Comparison of ENCODE assay signal across 8 cellular contexts in genomic region chr19:49997709-49998108, GRCh38. TPM values are rescaled to one million over a fixed set of nuclear protein-coding genes. Genes with fewer than 3 reads are reported as not detected.
DNase-seq lines count a peak whose midpoint lies in the region; ATAC-seq and TF ChIP-seq lines count a peak whose summit lies in the region.

No MANE protein-coding gene starts in this region.

- no peaks in the 10 kb centered on the region for H3K27me3 ChIP-seq in cardiac muscle cell

- no peak overlapping the region for H3K4me3 ChIP-seq in cardiac muscle cell
- H3K4me3 ChIP-seq in NB4 (ENCODE audit: low read depth, low read length), result no peak overlapping the region

- POLR2A ChIA-PET in naive thymus-derived CD8-positive, alpha-beta T cell (lab: Charles Lee), result no interaction called here

- H3K4me3 Mint-ChIP-seq in naive thymus-derived CD8-positive, alpha-beta T cell, result no peak overlapping the region

- no peak for TF ChIP-seq CTCF in cardiac muscle cell (IDR thresholded peaks at IDR 0.05; ENCODE audit: low read depth, low read length)
- no peak for TF ChIP-seq CTCF in NB4 (IDR thresholded peaks at IDR 0.05; ENCODE audit: low read depth, low read length)

- no peaks in the 10 kb centered on the region for H3K27me3 Mint-ChIP-seq in naive thymus-derived CD8-positive, alpha-beta T cell

- TF ChIP-seq POLR2A in NB4 (IDR thresholded peaks at IDR 0.05; ENCODE audit: extremely low read depth, insufficient read length), result no peak

- peaks cover 0 to 74% (median 15%) of the 10 kb centered on the region in 3 donors for H3K36me3 Mint-ChIP-seq in naive thymus-derived CD8-positive, alpha-beta T cell

- peak; percentile 28 to 30 for DNase-seq in cardiac muscle cell (ENCODE audit: low read depth in 1 of 2, low spot score in 1 of 2)
- DNase-seq in cardiac septum (ENCODE audit: low spot score), result no peak
- DNase-seq in NB4 (ENCODE audit: low read depth), result peak; percentile 61
- peak; percentile 17 for DNase-seq in astrocyte of the hippocampus (ENCODE audit: low read depth, low spot score)
- peak in 3 of 10 donors; percentile 17 to 21 (median 20) for DNase-seq in naive thymus-derived CD8-positive, alpha-beta T cell
- DNase-seq in stimulated activated CD8-positive, alpha-beta memory T cell treated with anti-CD3 and anti-CD28 coated beads, Interleukin-4, amount 100 ng/mL, for 48 hours, result no peak

- peak overlapping the region in 2 of 10 donors; percentile 27 to 65 for H3K27ac Mint-ChIP-seq in naive thymus-derived CD8-positive, alpha-beta T cell

- H3K36me3 ChIP-seq in cardiac muscle cell, result peaks cover 8% of the 10 kb centered on the region

- no peaks in the 10 kb centered on the region for H3K9me3 Mint-ChIP-seq in naive thymus-derived CD8-positive, alpha-beta T cell

- H3K9me3 ChIP-seq in cardiac muscle cell (ENCODE audit: low read depth), result no peaks in the 10 kb centered on the region

- intact Hi-C loops in cardiac septum (cut with DNase I), result no loop called here

- H3K4me1 Mint-ChIP-seq in naive thymus-derived CD8-positive, alpha-beta T cell, result peaks cover 0 to 7% (median 4%) of the 10 kb centered on the region in 4 donors

- no peaks in the 10 kb centered on the region for H3K4me1 ChIP-seq in cardiac muscle cell (ENCODE audit: low read depth)

- H3K27ac ChIP-seq in cardiac muscle cell, result no peak overlapping the region

- peak; percentile 50 to 65 for ATAC-seq in naive thymus-derived CD8-positive, alpha-beta T cell
- ATAC-seq in GM21717 (IDR thresholded peaks at IDR 0.05; ENCODE audit: unreplicated experiment) (no peak), GM18519 (IDR thresholded peaks at IDR 0.05; ENCODE audit: low FRiP score, unreplicated experiment) (no peak)

RNA-seq across cellular contexts. Expression of gene VRK3, which starts 27.5 kb away (rescaled TPM):
- 29.9 and 34.3 TPM in 2 replicates for total RNA-seq in cardiac muscle cell
- polyA plus RNA-seq in cardiac muscle cell, result 38.1 and 45.9 TPM in 2 replicates
- 22.1 TPM for total RNA-seq in cardiac septum
- 100 to 1,000 TPM in 1 of 2 experiments, 10 to 100 TPM in 1; 92.8 to 106 TPM for total RNA-seq in naive thymus-derived CD8-positive, alpha-beta T cell
- polyA plus RNA-seq in naive thymus-derived CD8-positive, alpha-beta T cell, result 10 to 100 TPM; 73.4 to 91.8 (median 81.2) TPM

RNA-seq across cellular contexts. Expression of gene ZNF473, which starts 28.1 kb away (rescaled TPM):
- 6.3 and 6.5 TPM in 2 replicates for total RNA-seq in cardiac muscle cell
- polyA plus RNA-seq in cardiac muscle cell, result 4.4 and 5.3 TPM in 2 replicates
- total RNA-seq in cardiac septum, result 3.5 TPM
- total RNA-seq in naive thymus-derived CD8-positive, alpha-beta T cell, result 10 to 100 TPM in 1 of 2 experiments, 1 to 10 TPM in 1; 9.8 to 11.1 TPM
- 1 to 10 TPM; 3.6 to 7.0 (median 3.7) TPM for polyA plus RNA-seq in naive thymus-derived CD8-positive, alpha-beta T cell

RNA-seq across cellular contexts. Expression of gene SIGLEC11, which starts 36.7 kb away (rescaled TPM):
- total RNA-seq in cardiac muscle cell, result 0.03 TPM in 1 of 2 replicates, not detected in the other
- polyA plus RNA-seq in cardiac muscle cell, result 0.13 TPM in 1 of 2 replicates, not detected in the other
- total RNA-seq in cardiac septum, result 0.27 TPM
- not detected for total RNA-seq in naive thymus-derived CD8-positive, alpha-beta T cell
- polyA plus RNA-seq in naive thymus-derived CD8-positive, alpha-beta T cell, result not detected

Comparison
In these comparisons a context has a peak if more than half of its experiments do, and no peak if none do; other contexts are left out.
1. DNase-seq: peak in cardiac muscle cell (2 of 2), NB4 (single experiment) and astrocyte of the hippocampus (single experiment); none in cardiac septum (single experiment) and stimulated activated CD8-positive, alpha-beta memory T cell treated with anti-CD3 and anti-CD28 coated beads, Interleukin-4, amount 100 ng/mL, for 48 hours (single experiment).
2. ATAC-seq: peak in naive thymus-derived CD8-positive, alpha-beta T cell (2 of 2); none in GM21717 (single experiment) and GM18519 (single experiment).